Comparison of ENCODE assay signal across 8 cellular contexts in genomic region chr6:77466055-77467028, GRCh38. TPM values are rescaled to one million over a fixed set of nuclear protein-coding genes. Genes with fewer than 3 reads are reported as not detected.
DNase-seq lines count a peak whose midpoint lies in the region; ATAC-seq and TF ChIP-seq lines count a peak whose summit lies in the region.

No MANE protein-coding gene starts in this region.

- H3K4me3 ChIP-seq in brain microvascular endothelial cell (ENCODE audit: low read depth, low read length): peak overlapping the region; percentile 71
- peak overlapping the region; percentile 59 to 66 (median 60) for H3K4me3 ChIP-seq in skeletal muscle tissue (ENCODE audit: low read length in 3 of 3)

- H3K36me3 ChIP-seq in brain microvascular endothelial cell (replicated peaks) (no peaks in the 10 kb centered on the region), skeletal muscle tissue (ENCODE audit: control insufficient read depth in 3 of 3, insufficient read depth in 3 of 3, low read length in 3 of 3) (no peaks in the 10 kb centered on the region)

- H3K27ac ChIP-seq in brain microvascular endothelial cell: no peak overlapping the region
- no peak overlapping the region for H3K27ac ChIP-seq in skeletal muscle tissue (ENCODE audit: low read depth, low read length)

- H3K9ac ChIP-seq in skeletal muscle tissue (ENCODE audit: low read depth in 1 of 3, low read length in 3 of 3): peak overlapping the region in 1 of 3 donors; percentile 2

- H3K4me1 ChIP-seq in skeletal muscle tissue (ENCODE audit: control insufficient read depth in 3 of 3, insufficient read depth in 3 of 3, low read length in 3 of 3): peaks cover 13 to 27% (median 16%) of the 10 kb centered on the region in 3 donors

- no peaks in the 10 kb centered on the region for H3K27me3 ChIP-seq in brain microvascular endothelial cell (replicated peaks)
- peaks cover 56 to 57% (median 56%) of the 10 kb centered on the region in 3 donors for H3K27me3 ChIP-seq in skeletal muscle tissue (ENCODE audit: control insufficient read depth in 3 of 3, insufficient read depth in 3 of 3, low read length in 3 of 3)

- DNase-seq in AG09319 (ENCODE audit: extremely low read depth, low read depth): no peak
- DNase-seq in NCI-H748 (lab: John Stamatoyannopoulos, UW; ENCODE audit: unreplicated experiment): peak; percentile 83
- DNase-seq in brain microvascular endothelial cell: peak; percentile 81
- peak; percentile 36 for DNase-seq in iPS-NIHi11 (ENCODE audit: low spot score)
- no peak for DNase-seq in cerebellum (ENCODE audit: low spot score)

- peak; percentile 78 for TF ChIP-seq CTCF in AG09319 (IDR thresholded peaks at IDR 0.05; ENCODE audit: low read depth, low read length)
- TF ChIP-seq CTCF in brain microvascular endothelial cell (IDR thresholded peaks at IDR 0.05; ENCODE audit: low read depth, low read length, missing control alignments): peak; percentile 92

- in situ Hi-C loops in brain microvascular endothelial cell (cut with HindIII; ENCODE audit: low pct_ligation_motif_present, low sequenced_read_pairs): loop anchor here (25.0 kb wide), 2 partner anchors 779 to 1529 kb away; no protein-coding TSS in a partner anchor

- no peaks in the 10 kb centered on the region for H3K9me3 ChIP-seq in skeletal muscle tissue (ENCODE audit: control insufficient read depth in 3 of 3, low read length in 3 of 3)

- no peak for TF ChIP-seq POLR2A in GM18505 (IDR thresholded peaks at IDR 0.05; ENCODE audit: borderline replicate concordance, extremely low read depth, insufficient read depth, insufficient read length)

- peak; percentile 85 for ATAC-seq in GM18505 (IDR thresholded peaks at IDR 0.05; ENCODE audit: unreplicated experiment)
- ATAC-seq in HG02840 (IDR thresholded peaks at IDR 0.05; ENCODE audit: low FRiP score, unreplicated experiment): peak; percentile 61

RNA-seq across cellular contexts. Expression of gene HTR1B, which starts 3.1 kb away (rescaled TPM):
- total RNA-seq in skeletal muscle tissue: not detected
- total RNA-seq in cerebellum: 2.3 TPM

Comparison
In these comparisons a context has a peak if more than half of its experiments do, and no peak if none do; other contexts are left out.
1. DNase-seq: peak in NCI-H748 (single experiment), brain microvascular endothelial cell (single experiment) and iPS-NIHi11 (single experiment); none in AG09319 (single experiment) and cerebellum (single experiment).